16 cellular contexts compared by ENCODE assay signal in the genomic region with DNA sequence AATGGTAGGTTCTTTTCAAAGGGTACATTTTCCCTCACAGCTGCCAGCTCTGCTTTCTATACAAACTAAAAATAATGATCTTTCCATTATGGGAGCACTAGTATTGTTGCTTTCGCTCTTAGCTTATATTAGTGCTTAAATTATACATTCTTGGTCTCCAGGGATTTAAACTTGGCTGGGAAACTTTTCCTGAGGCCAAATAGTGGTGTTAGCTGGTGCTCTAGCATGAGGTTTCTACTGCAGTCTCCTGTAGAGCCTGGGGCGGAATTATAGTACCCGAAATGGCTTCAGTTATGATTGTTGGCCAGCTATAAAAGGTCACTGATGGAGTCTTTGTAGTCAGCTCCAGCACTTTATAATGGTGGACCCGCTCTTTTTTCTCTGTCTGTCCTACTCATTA.
DNase-seq lines count a peak whose midpoint lies in the region; ATAC-seq and TF ChIP-seq lines count a peak whose summit lies in the region.
"Had no signal": no experiment of that assay in that cellular context is flagged by ENCODE, and none has a peak within 500 bp of the region (broad histone marks: within the 10 kb centered on the region; RNA-seq: fewer than 3 reads in every experiment).

No MANE protein-coding gene starts in this region.

- no peak overlapping the region for H2BK5ac ChIP-seq in IMR-90 (ENCODE audit: low read depth, low read length, poor library complexity, severe bottlenecking)

- no peak overlapping the region for H3K27ac Mint-ChIP-seq in naive thymus-derived CD8-positive, alpha-beta T cell
- no peak overlapping the region for H3K27ac Mint-ChIP-seq in activated CD4-positive, alpha-beta memory T cell treated with anti-CD3 and anti-CD28 coated beads for 36 hours
- H3K27ac Mint-ChIP-seq: CD14-positive monocyte had no signal

- CTCF ChIA-PET in IMR-90 (lab: Yijun Ruan, JAX) = no interaction called here
- CTCF ChIA-PET in activated CD4-positive, alpha-beta memory T cell treated with anti-CD3 and anti-CD28 coated beads for 36 hours (lab: Charles Lee) = no interaction called here

- no peak overlapping the region for H2AFZ ChIP-seq in IMR-90 (replicated peaks; ENCODE audit: low read length, poor library complexity)
- H2AFZ ChIP-seq in hepatocyte = no peak overlapping the region

- no peak overlapping the region for H3K14ac ChIP-seq in IMR-90 (replicated peaks; ENCODE audit: low read depth, low read length)

- H4K20me1 ChIP-seq in IMR-90 (ENCODE audit: insufficient read depth, low read length) (no peaks in the 10 kb centered on the region), hepatocyte (ENCODE audit: insufficient read depth, poor library complexity, severe bottlenecking) (no peaks in the 10 kb centered on the region)

- BruUV-seq in IMR-90 (replicated peaks; lab: Mats Ljungman, UMichigan) = no TSS peak

- no peak overlapping the region for H2AK9ac ChIP-seq in IMR-90 (replicated peaks; ENCODE audit: low read depth, low read length, poor library complexity)

- no peaks in the 10 kb centered on the region for H3K36me3 Mint-ChIP-seq in naive thymus-derived CD8-positive, alpha-beta T cell
- H3K36me3 Mint-ChIP-seq in activated CD4-positive, alpha-beta memory T cell treated with anti-CD3 and anti-CD28 coated beads for 36 hours = no peaks in the 10 kb centered on the region
- H3K36me3 Mint-ChIP-seq: CD14-positive monocyte had no signal

- H3K27ac ChIP-seq in IMR-90 (ENCODE audit: insufficient read depth, low read length) (no peak overlapping the region), SK-N-MC (no peak overlapping the region), hepatocyte (peak overlapping the region; percentile 8)
- H3K27ac ChIP-seq: RWPE1 had no signal

- TF ChIP-seq CTCF in IMR-90 (conservative IDR thresholded peaks at IDR 0.05; ENCODE audit: low read depth, low read length) = no peak
- no peak for TF ChIP-seq CTCF in hepatocyte (IDR thresholded peaks at IDR 0.05; ENCODE audit: poor library complexity)

- no peak overlapping the region for H3K4me3 ChIP-seq in IMR-90 (ENCODE audit: insufficient read depth, low read depth, low read length)
- no peak overlapping the region for H3K4me3 ChIP-seq in SK-N-MC
- H3K4me3 ChIP-seq in hepatocyte = no peak overlapping the region

- H3K27me3 ChIP-seq in IMR-90 (ENCODE audit: control insufficient read depth, insufficient read depth, low read length) (no peaks in the 10 kb centered on the region; the same call in 1 of the 2 replicates), hepatocyte (no peaks in the 10 kb centered on the region)

- no peak overlapping the region for H4K8ac ChIP-seq in IMR-90 (ENCODE audit: low read depth in 2 of 2, low read length in 2 of 2)

- no peak overlapping the region for H3K4me3 Mint-ChIP-seq in naive thymus-derived CD8-positive, alpha-beta T cell
- no peak overlapping the region for H3K4me3 Mint-ChIP-seq in activated CD4-positive, alpha-beta memory T cell treated with anti-CD3 and anti-CD28 coated beads for 36 hours
- H3K4me3 Mint-ChIP-seq: CD14-positive monocyte had no signal

- H3K9ac ChIP-seq in IMR-90 (ENCODE audit: low read depth, low read length) (no peak overlapping the region), SK-N-MC (ENCODE audit: insufficient read length) (no peak overlapping the region)

- H3K9me3 ChIP-seq in IMR-90 (ENCODE audit: control insufficient read depth, insufficient read depth, low read length) (no peaks in the 10 kb centered on the region), SK-N-MC (ENCODE audit: low read depth, low read length) (no peaks in the 10 kb centered on the region), hepatocyte (ENCODE audit: low read depth) (no peaks in the 10 kb centered on the region)

- H3K36me3 ChIP-seq in IMR-90 (ENCODE audit: control insufficient read depth, insufficient read depth, low read length) (no peaks in the 10 kb centered on the region), SK-N-MC (ENCODE audit: insufficient read depth, low read length) (no peaks in the 10 kb centered on the region), hepatocyte (replicated peaks; ENCODE audit: insufficient read depth, low read depth) (no peaks in the 10 kb centered on the region)

- H2BK20ac ChIP-seq in IMR-90 (ENCODE audit: low read depth, low read length) = no peak overlapping the region

- no peak overlapping the region for H4K91ac ChIP-seq in IMR-90 (ENCODE audit: insufficient read depth, low read depth, low read length)

- H3K4me1 ChIP-seq in IMR-90 (ENCODE audit: control insufficient read depth, insufficient read depth, low read length) (peaks cover 3% of the 10 kb centered on the region), hepatocyte (ENCODE audit: insufficient read depth) (peaks cover 8% of the 10 kb centered on the region)

- no peak overlapping the region for H4K5ac ChIP-seq in IMR-90 (ENCODE audit: low read depth, low read length)

- no peak overlapping the region for H3K4ac ChIP-seq in IMR-90 (ENCODE audit: low read depth, low read length)

- TF ChIP-seq RAD21 in IMR-90 (IDR thresholded peaks at IDR 0.05; ENCODE audit: low read length) = no peak

- H3K79me2 ChIP-seq in hepatocyte = no peaks in the 10 kb centered on the region

- intact Hi-C loops in IMR-90 (cut with micrococcal nuclease) = no loop called here
- intact Hi-C loops in activated CD4-positive, alpha-beta memory T cell treated with anti-CD3 and anti-CD28 coated beads for 36 hours (cut with micrococcal nuclease) = no loop called here

- H3K9me2 ChIP-seq in hepatocyte (replicated peaks; ENCODE audit: insufficient read depth) = no peaks in the 10 kb centered on the region

- DNase-seq in COLO668 (lab: John Stamatoyannopoulos, UW; ENCODE audit: unreplicated experiment) (peak; percentile 13), IMR-90 (no peak), SK-N-MC (ENCODE audit: low read depth, low spot score) (peak; percentile 58), hepatocyte (ENCODE audit: low spot score) (no peak), putamen (ENCODE audit: low spot score) (no peak)
- no peak for DNase-seq in naive thymus-derived CD8-positive, alpha-beta T cell
- no peak for DNase-seq in activated CD4-positive, alpha-beta memory T cell treated with anti-CD3 and anti-CD28 coated beads for 36 hours
- DNase-seq: ACHN, AML-193, COR-L47, Karpas-422, NCI-H146, NCI-H524 treated with DMSO at 0.1 percent for 48 hours had no signal

- H3K18ac ChIP-seq in IMR-90 (ENCODE audit: low read depth, low read length) = no peak overlapping the region

- H3K23ac ChIP-seq in IMR-90 (ENCODE audit: low read depth, low read length) = no peak overlapping the region

- dilution Hi-C loops in IMR-90 (cut with HindIII; ENCODE audit: low sequenced_read_pairs, unreplicated experiment) = no loop called here

- H3K79me1 ChIP-seq in IMR-90 (ENCODE audit: low read depth in 1 of 2, low read length in 2 of 2) = no peaks in the 10 kb centered on the region

- in situ Hi-C loops in IMR-90 (cut with MboI; ENCODE audit: low sequenced_read_pairs) = no loop called here

- H3K9me1 ChIP-seq in IMR-90 (ENCODE audit: insufficient read depth, low read length) = no peaks in the 10 kb centered on the region

- no peak overlapping the region for H2AK5ac ChIP-seq in IMR-90 (ENCODE audit: low read depth, low read length)

- no peak overlapping the region for H2BK15ac ChIP-seq in IMR-90 (ENCODE audit: low read depth, low read length)

- H3K56ac ChIP-seq in IMR-90 (ENCODE audit: extremely low read depth, insufficient read depth, low read length) = no peak overlapping the region

- H3K4me2 ChIP-seq in IMR-90 (ENCODE audit: low read depth, low read length) (no peak overlapping the region; the same call in 1 of the 2 replicates), hepatocyte (peak overlapping the region; percentile 39)

- H3K27me3 Mint-ChIP-seq in naive thymus-derived CD8-positive, alpha-beta T cell = peaks cover 0 to 1% (median 0%) of the 10 kb centered on the region in 5 donors
- no peaks in the 10 kb centered on the region for H3K27me3 Mint-ChIP-seq in activated CD4-positive, alpha-beta memory T cell treated with anti-CD3 and anti-CD28 coated beads for 36 hours

- peaks cover 0 to 18% (median 5%) of the 10 kb centered on the region in 9 donors for H3K9me3 Mint-ChIP-seq in naive thymus-derived CD8-positive, alpha-beta T cell
- peaks cover 16% of the 10 kb centered on the region for H3K9me3 Mint-ChIP-seq in activated CD4-positive, alpha-beta memory T cell treated with anti-CD3 and anti-CD28 coated beads for 36 hours

- no peak overlapping the region for H2BK120ac ChIP-seq in IMR-90 (ENCODE audit: low read depth, low read length)

- TF ChIP-seq POLR2A in IMR-90 (IDR thresholded peaks at IDR 0.05; ENCODE audit: low read depth, low read length) = no peak

- POLR2A ChIA-PET in IMR-90 (lab: Charles Lee; ENCODE audit: unreplicated experiment) = no interaction called here
- POLR2A ChIA-PET in naive thymus-derived CD8-positive, alpha-beta T cell (lab: Charles Lee) = no interaction called here
- POLR2A ChIA-PET in activated CD4-positive, alpha-beta memory T cell treated with anti-CD3 and anti-CD28 coated beads for 36 hours (lab: Charles Lee) = no interaction called here

- WGBS in IMR-90 (ENCODE audit: extremely low coverage in 2 of 2, insufficient read length in 1 of 2), 2 experiments = 100% methylated on average over 1 of the region's 4 CpGs; no CpG with 5 or more reads in 1 of the 2 experiments
- WGBS in hepatocyte (ENCODE audit: low lambda C conversion rate, missing lambda C conversion rate) = 63% methylated on average over 4 of the region's 4 CpGs

- H3K4me1 Mint-ChIP-seq in naive thymus-derived CD8-positive, alpha-beta T cell = no peaks in the 10 kb centered on the region
- no peaks in the 10 kb centered on the region for H3K4me1 Mint-ChIP-seq in activated CD4-positive, alpha-beta memory T cell treated with anti-CD3 and anti-CD28 coated beads for 36 hours (ENCODE audit: low read depth)
- H3K4me1 Mint-ChIP-seq: CD14-positive monocyte had no signal

- ATAC-seq in IMR-90 (ENCODE audit: low read depth) (peak; percentile 35), HG02981 (IDR thresholded peaks at IDR 0.05; ENCODE audit: unreplicated experiment) (no peak)
- ATAC-seq in naive thymus-derived CD8-positive, alpha-beta T cell = no peak

TF ChIP-seq in IMR-90, 13 proteins besides CTCF, POLR2A, EP300 and RAD21:
- TF ChIP-seq MAFK (IDR thresholded peaks at IDR 0.05; ENCODE audit: low read depth, low read length) (no peak), RFX5 (IDR thresholded peaks at IDR 0.05; ENCODE audit: low read depth, low read length) (no peak)

Comparison
In these comparisons a context has a peak if more than half of its experiments do, and no peak if none do; other contexts are left out.
1. DNase-seq: peak in COLO668 (single experiment) and SK-N-MC (single experiment); none in IMR-90 (single experiment), hepatocyte (single experiment), naive thymus-derived CD8-positive, alpha-beta T cell (0 of 10), activated CD4-positive, alpha-beta memory T cell treated with anti-CD3 and anti-CD28 coated beads for 36 hours (single experiment) and putamen (single experiment).